Comparison of ENCODE assay signal across 12 cellular contexts in the genomic region with DNA sequence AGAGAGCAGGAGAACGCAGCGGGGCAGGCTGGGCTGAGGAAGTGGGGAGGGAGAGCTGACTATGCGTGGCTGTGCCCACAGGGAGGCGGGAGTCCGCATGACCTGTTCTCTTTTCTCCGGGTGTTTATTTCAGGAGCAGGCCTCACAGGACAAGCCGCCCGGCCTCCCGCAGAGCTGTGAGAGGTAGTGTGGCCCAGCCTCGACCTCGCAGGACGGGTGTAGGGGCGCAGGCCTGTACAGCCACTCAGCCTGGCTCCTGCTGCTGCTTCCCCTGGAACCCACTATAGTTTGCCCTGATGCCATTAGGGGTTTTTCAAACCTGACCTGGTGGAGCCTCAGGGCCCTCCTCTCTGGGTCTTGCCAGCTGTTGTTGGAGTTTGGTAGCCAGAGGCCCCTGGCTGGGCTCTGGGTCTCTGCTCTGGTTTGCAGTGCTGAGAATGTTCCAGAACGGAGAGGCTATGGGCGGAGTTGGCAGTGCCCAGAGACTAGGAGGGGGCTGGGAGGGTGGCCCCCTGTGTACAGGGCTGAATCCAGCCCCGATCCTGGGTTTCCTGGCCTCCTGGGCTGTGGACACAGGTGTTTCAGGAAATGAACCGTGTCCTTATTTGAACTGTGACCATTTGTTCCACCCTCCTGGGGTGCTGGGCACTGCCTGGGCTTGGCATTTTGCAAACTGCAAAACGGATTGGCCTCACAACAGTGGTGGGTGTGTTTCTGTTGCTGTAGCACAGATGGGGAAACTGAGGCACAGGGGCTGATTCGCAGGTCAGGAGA.
DNase-seq lines count a peak whose midpoint lies in the region; ATAC-seq and TF ChIP-seq lines count a peak whose summit lies in the region.
"Had no signal": no experiment of that assay in that cellular context is flagged by ENCODE, and none has a peak within 500 bp of the region (broad histone marks: within the 10 kb centered on the region; RNA-seq: fewer than 3 reads in every experiment).

No MANE protein-coding gene starts in this region.

- H3K27me3 ChIP-seq in colonic mucosa = no peaks in the 10 kb centered on the region
- H3K27me3 ChIP-seq in osteoblast (ENCODE audit: insufficient read depth, low read length) = no peaks in the 10 kb centered on the region
- H3K27me3 ChIP-seq: ascending aorta, suprapubic skin had no signal

- H3K27ac ChIP-seq in colonic mucosa (no peak overlapping the region), osteoblast (ENCODE audit: low read depth, low read length) (no peak overlapping the region)
- H3K27ac ChIP-seq: ascending aorta, suprapubic skin had no signal

- in situ Hi-C loops in ACHN (cut with HindIII; ENCODE audit: low pct_ligation_motif_present, low pct_unique_long_range_greater_than_20kb, low sequenced_read_pairs) = no loop called here

- H4K20me1 ChIP-seq in osteoblast (ENCODE audit: insufficient read depth, low read length) = no peaks in the 10 kb centered on the region

- H3K4me1 ChIP-seq in colonic mucosa = peaks cover under 1% of the 10 kb centered on the region
- no peaks in the 10 kb centered on the region for H3K4me1 ChIP-seq in osteoblast (ENCODE audit: insufficient read depth, low read length)
- H3K4me1 ChIP-seq: ascending aorta, suprapubic skin had no signal

- H3K36me3 ChIP-seq in colonic mucosa (no peaks in the 10 kb centered on the region), osteoblast (ENCODE audit: insufficient read depth, low read length) (no peaks in the 10 kb centered on the region)
- H3K36me3 ChIP-seq: ascending aorta had no signal

- TF ChIP-seq CTCF in GM20000 (IDR thresholded peaks at IDR 0.05; ENCODE audit: extremely low read depth, missing control alignments) (no peak), colonic mucosa (IDR thresholded peaks at IDR 0.05) (no peak), osteoblast (IDR thresholded peaks at IDR 0.05; ENCODE audit: extremely low read depth, low read depth, low read length) (no peak)

- H3K9me3 ChIP-seq in colonic mucosa = no peaks in the 10 kb centered on the region
- H3K9me3 ChIP-seq in osteoblast (ENCODE audit: low read depth, low read length) = no peaks in the 10 kb centered on the region
- H3K9me3 ChIP-seq: ascending aorta, suprapubic skin had no signal

- H3K4me3 ChIP-seq in colonic mucosa (no peak overlapping the region), osteoblast (ENCODE audit: insufficient read depth, low read length) (no peak overlapping the region)
- H3K4me3 ChIP-seq: ascending aorta, suprapubic skin had no signal

- intact Hi-C loops in colonic mucosa (cut with DNase I) = no loop called here

- ATAC-seq in GM19395 (IDR thresholded peaks at IDR 0.05; ENCODE audit: unreplicated experiment) = no peak
- ATAC-seq: T-cell had no signal

- DNase-seq in NCI-H1417 (lab: John Stamatoyannopoulos, UW) (peak in 2 of 3 experiments; percentile 53 to 66), NCI-H1417 treated with DMSO at 0.1 percent for 48 hours (lab: John Stamatoyannopoulos, UW) (no peak), GM20000 (ENCODE audit: low spot score) (peak; percentile 13), colonic mucosa (peak; percentile 38), osteoblast (ENCODE audit: insufficient read length, low spot score, missing footprints) (peak; percentile 74), ACHN (no peak), GM19240 (ENCODE audit: insufficient read length, low spot score) (no peak)
- DNase-seq: NCI-H1105 had no signal

- peak overlapping the region in 1 of 2 donors; percentile 7 for H3K9ac ChIP-seq in colonic mucosa (ENCODE audit: low read depth in 2 of 2, low read length in 2 of 2)

- H3K79me2 ChIP-seq in osteoblast (ENCODE audit: insufficient read depth, low read length) = no peaks in the 10 kb centered on the region

- H2AFZ ChIP-seq in osteoblast (ENCODE audit: low read length) = no peak overlapping the region

- H3K4me2 ChIP-seq in osteoblast (ENCODE audit: insufficient read depth, low read length) = no peak overlapping the region

Comparison
In these comparisons a context has a peak if more than half of its experiments do, and no peak if none do; other contexts are left out.
1. DNase-seq: peak in NCI-H1417 (2 of 3), GM20000 (single experiment), colonic mucosa (single experiment) and osteoblast (single experiment); none in NCI-H1417 treated with DMSO at 0.1 percent for 48 hours (single experiment), ACHN (single experiment) and GM19240 (single experiment).